In the genomic region with DNA sequence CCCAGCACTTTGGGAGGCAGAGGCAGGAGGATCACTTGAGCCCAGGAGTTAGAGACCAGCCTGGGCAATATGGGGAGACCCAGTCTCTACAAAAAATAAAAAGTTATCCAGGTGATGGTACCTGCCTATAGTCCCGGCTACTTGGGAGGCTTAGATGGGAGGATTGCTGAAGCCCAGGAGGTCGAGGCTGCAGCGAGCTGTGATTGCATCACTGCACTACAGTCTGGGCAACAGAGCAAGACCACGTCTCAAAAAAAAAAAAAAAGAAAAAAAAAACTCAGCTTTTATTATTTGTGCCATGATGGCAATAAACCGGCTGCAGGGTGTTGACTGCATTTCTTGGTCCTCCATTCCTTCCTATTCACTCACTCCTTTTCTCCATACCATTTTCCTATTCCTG, we compare ENCODE assay signal across 26 cellular contexts. TPM values are rescaled to one million over a fixed set of nuclear protein-coding genes. Genes with fewer than 3 reads are reported as not detected.
DNase-seq lines count a peak whose midpoint lies in the region; ATAC-seq and TF ChIP-seq lines count a peak whose summit lies in the region.
"Had no signal": no experiment of that assay in that cellular context is flagged by ENCODE, and none has a peak within 500 bp of the region (broad histone marks: within the 10 kb centered on the region; RNA-seq: fewer than 3 reads in every experiment).

No MANE protein-coding gene starts in this region.

- no peak overlapping the region for H3K4me3 ChIP-seq in Caco-2 (ENCODE audit: low read depth, low read length)
- H3K4me3 ChIP-seq: left lung, SJSA1 had no signal

- ATAC-seq in activated naive CD8-positive, alpha-beta T cell treated with anti-CD3 and anti-CD28 coated beads, Interleukin-2, amount 50 U/mL, for 24 hours: no peak
- ATAC-seq in central memory CD8-positive, alpha-beta T cell (replicated peaks; ENCODE audit: extremely low read depth, poor library complexity, severe bottlenecking): no peak
- ATAC-seq in stimulated activated effector memory CD8-positive, alpha-beta T cell treated with anti-CD3 and anti-CD28 coated beads, Interleukin-12 subunit alpha, Interleukin-12 subunit beta, amount 100 ng/mL, for 72 hours: no peak
- ATAC-seq in GM18909 (IDR thresholded peaks at IDR 0.05; ENCODE audit: poor library complexity, unreplicated experiment): no peak
- ATAC-seq: activated CD4-positive, alpha-beta T cell treated with anti-CD3 and anti-CD28 coated beads for 36 hours; activated T-helper 17 cell treated with anti-CD3 and anti-CD28 coated beads, Interleukin-2, amount 50 U/mL, for 72 hours; esophagus mucosa; T-cell had no signal

- peaks cover 9% of the 10 kb centered on the region for H3K36me3 Mint-ChIP-seq in activated naive CD8-positive, alpha-beta T cell
- H3K36me3 Mint-ChIP-seq in activated naive CD8-positive, alpha-beta T cell treated with anti-CD3 and anti-CD28 coated beads, Interleukin-2, amount 50 U/mL, for 24 hours (ENCODE audit: low read depth): peaks cover 21% of the 10 kb centered on the region
- peaks cover 6% of the 10 kb centered on the region for H3K36me3 Mint-ChIP-seq in Caco-2 (ENCODE audit: insufficient read depth, unreplicated experiment)
- peaks cover 21% of the 10 kb centered on the region for H3K36me3 Mint-ChIP-seq in central memory CD8-positive, alpha-beta T cell (ENCODE audit: insufficient read depth)
- peaks cover 41% of the 10 kb centered on the region for H3K36me3 Mint-ChIP-seq in stimulated activated effector memory CD8-positive, alpha-beta T cell treated with anti-CD3 and anti-CD28 coated beads, Interleukin-12 subunit alpha, Interleukin-12 subunit beta, amount 100 ng/mL, for 72 hours
- H3K36me3 Mint-ChIP-seq: type B pancreatic cell had no signal

- POLR2A ChIA-PET in Caco-2 (lab: Charles Lee): no interaction called here

- H3K27ac Mint-ChIP-seq in activated naive CD8-positive, alpha-beta T cell: peak overlapping the region; percentile 91
- no peak overlapping the region for H3K27ac Mint-ChIP-seq in activated naive CD8-positive, alpha-beta T cell treated with anti-CD3 and anti-CD28 coated beads, Interleukin-2, amount 50 U/mL, for 24 hours
- H3K27ac Mint-ChIP-seq in Caco-2 (ENCODE audit: unreplicated experiment): peak overlapping the region; percentile 33
- peak overlapping the region; percentile 84 for H3K27ac Mint-ChIP-seq in central memory CD8-positive, alpha-beta T cell (ENCODE audit: low read depth)
- H3K27ac Mint-ChIP-seq in stimulated activated effector memory CD8-positive, alpha-beta T cell treated with anti-CD3 and anti-CD28 coated beads, Interleukin-12 subunit alpha, Interleukin-12 subunit beta, amount 100 ng/mL, for 72 hours: peak overlapping the region; percentile 89

- CTCF ChIA-PET in Caco-2 (lab: Charles Lee): no interaction called here

- peaks cover 45% of the 10 kb centered on the region for H3K4me1 Mint-ChIP-seq in activated naive CD8-positive, alpha-beta T cell (ENCODE audit: low read depth)
- H3K4me1 Mint-ChIP-seq in activated naive CD8-positive, alpha-beta T cell treated with anti-CD3 and anti-CD28 coated beads, Interleukin-2, amount 50 U/mL, for 24 hours: peaks cover 45% of the 10 kb centered on the region
- H3K4me1 Mint-ChIP-seq in Caco-2 (ENCODE audit: low read depth, unreplicated experiment): peaks cover 6% of the 10 kb centered on the region
- peaks cover 68% of the 10 kb centered on the region for H3K4me1 Mint-ChIP-seq in central memory CD8-positive, alpha-beta T cell
- H3K4me1 Mint-ChIP-seq in stimulated activated effector memory CD8-positive, alpha-beta T cell treated with anti-CD3 and anti-CD28 coated beads, Interleukin-12 subunit alpha, Interleukin-12 subunit beta, amount 100 ng/mL, for 72 hours: peaks cover 53% of the 10 kb centered on the region

- TF ChIP-seq CTCF in Caco-2 (IDR thresholded peaks at IDR 0.05; ENCODE audit: insufficient read depth in 1 of 2, low read depth in 1 of 2, low read length in 1 of 2, severe bottlenecking in 1 of 2, unreplicated experiment in 1 of 2): no peak

- in situ Hi-C loops in ACHN (cut with HindIII; ENCODE audit: low pct_ligation_motif_present, low pct_unique_long_range_greater_than_20kb, low sequenced_read_pairs): no loop called here

- no peak for DNase-seq in activated naive CD8-positive, alpha-beta T cell treated with anti-CD3 and anti-CD28 coated beads, Interleukin-2, amount 50 U/mL, for 24 hours
- DNase-seq in Caco-2: no peak
- no peak for DNase-seq in central memory CD8-positive, alpha-beta T cell (ENCODE audit: low spot score in 2 of 2)
- DNase-seq in stimulated activated effector memory CD8-positive, alpha-beta T cell treated with anti-CD3 and anti-CD28 coated beads, Interleukin-12 subunit alpha, Interleukin-12 subunit beta, amount 100 ng/mL, for 72 hours (ENCODE audit: low spot score in 2 of 2): no peak
- no peak for DNase-seq in NCI-H69 (lab: John Stamatoyannopoulos, UW)
- DNase-seq in ACHN: no peak
- DNase-seq: activated CD4-positive, alpha-beta T cell treated with anti-CD3 and anti-CD28 coated beads for 36 hours; BE2C; Calu3; effector memory CD4-positive, alpha-beta T cell; EL; foreskin melanocyte; H7; hippocampal formation; KG1; NCI-H1436; NCI-H2171; NCI-H526 treated with DMSO at 0.1 percent for 48 hours; T-cell had no signal

- H3K4me3 Mint-ChIP-seq in activated naive CD8-positive, alpha-beta T cell: no peak overlapping the region
- H3K4me3 Mint-ChIP-seq in activated naive CD8-positive, alpha-beta T cell treated with anti-CD3 and anti-CD28 coated beads, Interleukin-2, amount 50 U/mL, for 24 hours: no peak overlapping the region
- H3K4me3 Mint-ChIP-seq in Caco-2 (ENCODE audit: unreplicated experiment): no peak overlapping the region
- no peak overlapping the region for H3K4me3 Mint-ChIP-seq in central memory CD8-positive, alpha-beta T cell
- no peak overlapping the region for H3K4me3 Mint-ChIP-seq in stimulated activated effector memory CD8-positive, alpha-beta T cell treated with anti-CD3 and anti-CD28 coated beads, Interleukin-12 subunit alpha, Interleukin-12 subunit beta, amount 100 ng/mL, for 72 hours
- H3K4me3 Mint-ChIP-seq: activated CD4-positive, alpha-beta T cell treated with anti-CD3 and anti-CD28 coated beads for 36 hours; type B pancreatic cell had no signal

- no peaks in the 10 kb centered on the region for H3K27me3 ChIP-seq in Caco-2 (replicated peaks; ENCODE audit: control insufficient read depth, insufficient read depth, low read length)
- H3K27me3 ChIP-seq: BE2C, left lung, SJSA1 had no signal

- no peaks in the 10 kb centered on the region for H3K27me3 Mint-ChIP-seq in activated naive CD8-positive, alpha-beta T cell
- no peaks in the 10 kb centered on the region for H3K27me3 Mint-ChIP-seq in activated naive CD8-positive, alpha-beta T cell treated with anti-CD3 and anti-CD28 coated beads, Interleukin-2, amount 50 U/mL, for 24 hours
- no peaks in the 10 kb centered on the region for H3K27me3 Mint-ChIP-seq in Caco-2 (ENCODE audit: insufficient read depth, unreplicated experiment)
- no peaks in the 10 kb centered on the region for H3K27me3 Mint-ChIP-seq in central memory CD8-positive, alpha-beta T cell
- H3K27me3 Mint-ChIP-seq: activated CD4-positive, alpha-beta T cell treated with anti-CD3 and anti-CD28 coated beads for 36 hours; activated T-helper 17 cell treated with anti-CD3 and anti-CD28 coated beads, Interleukin-2, amount 50 U/mL, for 72 hours; T-cell; type B pancreatic cell had no signal

- H3K4me1 ChIP-seq in Caco-2: no peaks in the 10 kb centered on the region
- H3K4me1 ChIP-seq: BE2C had no signal

- H3K36me3 ChIP-seq in Caco-2 (ENCODE audit: control insufficient read depth, insufficient read depth, low read length): no peaks in the 10 kb centered on the region
- H3K36me3 ChIP-seq: BE2C had no signal

- H3K9me3 ChIP-seq in Caco-2: no peaks in the 10 kb centered on the region
- H3K9me3 ChIP-seq: BE2C, left lung, SJSA1 had no signal

- no peaks in the 10 kb centered on the region for H3K9me3 Mint-ChIP-seq in activated naive CD8-positive, alpha-beta T cell (ENCODE audit: low read depth)
- peaks cover 4% of the 10 kb centered on the region for H3K9me3 Mint-ChIP-seq in activated naive CD8-positive, alpha-beta T cell treated with anti-CD3 and anti-CD28 coated beads, Interleukin-2, amount 50 U/mL, for 24 hours
- no peaks in the 10 kb centered on the region for H3K9me3 Mint-ChIP-seq in Caco-2 (ENCODE audit: unreplicated experiment)
- H3K9me3 Mint-ChIP-seq in central memory CD8-positive, alpha-beta T cell: no peaks in the 10 kb centered on the region
- no peaks in the 10 kb centered on the region for H3K9me3 Mint-ChIP-seq in stimulated activated effector memory CD8-positive, alpha-beta T cell treated with anti-CD3 and anti-CD28 coated beads, Interleukin-12 subunit alpha, Interleukin-12 subunit beta, amount 100 ng/mL, for 72 hours
- H3K9me3 Mint-ChIP-seq: activated T-helper 17 cell treated with anti-CD3 and anti-CD28 coated beads, Interleukin-2, amount 50 U/mL, for 72 hours; T-cell; type B pancreatic cell had no signal

- BruUV-seq in Caco-2 (replicated peaks; lab: Mats Ljungman, UMichigan): no TSS peak

- intact Hi-C loops in Caco-2 (cut with micrococcal nuclease; ENCODE audit: unreplicated experiment): no loop called here

RNA-seq across cellular contexts. Expression of gene TFIP11, which starts 33.6 kb away (rescaled TPM):
- total RNA-seq in Caco-2 (2022): 27.4 and 27.7 TPM in 2 replicates

RNA-seq across cellular contexts. Expression of gene TPST2, which starts 44.1 kb away (rescaled TPM):
- total RNA-seq in Caco-2 (2022): 9.5 and 11.5 TPM in 2 replicates
